Comparison of ENCODE assay signal across 8 cellular contexts in the genomic region with DNA sequence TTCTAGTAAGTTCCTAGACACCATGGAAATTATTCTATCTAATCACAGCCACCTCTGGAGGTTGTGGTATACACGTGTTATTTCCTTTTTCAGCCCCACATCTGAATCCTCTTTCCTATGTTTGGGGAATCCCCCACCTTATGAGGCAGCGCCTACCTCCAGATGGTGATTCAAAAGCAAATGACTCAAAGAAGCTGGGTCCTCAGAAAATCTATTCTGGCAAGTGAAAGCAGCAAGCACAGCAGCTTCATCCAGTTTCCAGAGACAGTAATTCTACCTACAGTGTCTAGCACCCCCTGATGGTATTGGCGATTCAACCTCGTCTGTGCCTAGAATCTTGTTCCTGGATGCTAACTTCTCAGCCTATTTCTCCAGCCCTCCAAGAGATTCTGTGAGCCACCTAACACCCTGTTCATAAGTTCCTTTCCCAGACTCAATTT. TPM values are rescaled to one million over a fixed set of nuclear protein-coding genes. Genes with fewer than 3 reads are reported as not detected.
DNase-seq lines count a peak whose midpoint lies in the region; ATAC-seq and TF ChIP-seq lines count a peak whose summit lies in the region.

No MANE protein-coding gene starts in this region.

- H3K27me3 ChIP-seq in MG63 (no peaks in the 10 kb centered on the region), osteoblast (ENCODE audit: insufficient read depth, low read length) (no peaks in the 10 kb centered on the region)

- POLR2A ChIA-PET in HEK293 (lab: Yijun Ruan, JAX) = no interaction called here

- no peak overlapping the region for H3K4me3 ChIP-seq in HEK293 (ENCODE audit: low read depth, low read length)
- H3K4me3 ChIP-seq in MG63 = no peak overlapping the region
- H3K4me3 ChIP-seq in osteoblast (ENCODE audit: insufficient read depth, low read length) = no peak overlapping the region
- no peak overlapping the region for H3K4me3 ChIP-seq in lower leg skin (ENCODE audit: low read depth, poor library complexity, severe bottlenecking)

- intact Hi-C loops in lower leg skin (cut with DNase I; ENCODE audit: low total_unique reads) = no loop called here

- CTCF ChIA-PET in HEK293 (lab: Yijun Ruan, JAX) = interaction anchor here (0.6 to 1.7 kb wide), 21 partner anchors 8 to 1423 kb away, joined by 3 to 9 read pairs (median 4); no protein-coding TSS in a partner anchor

- H4K20me1 ChIP-seq in osteoblast (ENCODE audit: insufficient read depth, low read length) = no peaks in the 10 kb centered on the region

- no peak for TF ChIP-seq POLR2A in lower leg skin (IDR thresholded peaks at IDR 0.05)

- ATAC-seq in esophagus mucosa = peak; percentile 89

- H3K9me3 ChIP-seq in HEK293 (ENCODE audit: control insufficient read depth, insufficient read depth, low read depth, low read length) (no peaks in the 10 kb centered on the region), MG63 (no peaks in the 10 kb centered on the region), osteoblast (ENCODE audit: low read depth, low read length) (no peaks in the 10 kb centered on the region)

- TF ChIP-seq CTCF in HEK293 (tag by site-specific recombination; IDR thresholded peaks at IDR 0.05) (no peak; the same call in 1 of the 2 replicates), osteoblast (IDR thresholded peaks at IDR 0.05; ENCODE audit: extremely low read depth, low read depth, low read length) (peak; percentile 63), lower leg skin (IDR thresholded peaks at IDR 0.05) (no peak)

- no peaks in the 10 kb centered on the region for H3K4me1 ChIP-seq in HEK293 (ENCODE audit: control insufficient read depth, insufficient read depth, low read length)
- no peaks in the 10 kb centered on the region for H3K4me1 ChIP-seq in osteoblast (ENCODE audit: insufficient read depth, low read length)

- no peaks in the 10 kb centered on the region for H3K79me2 ChIP-seq in osteoblast (ENCODE audit: insufficient read depth, low read length)

- no peak overlapping the region for H2AFZ ChIP-seq in osteoblast (ENCODE audit: low read length)

- DNase-seq in activated gamma-delta T cell treated with Interleukin-2 at 50 U/mL for 16 hours = peak; percentile 24
- no peak for DNase-seq in activated gamma-delta T cell (lab: John Stamatoyannopoulos, UW)
- peak; percentile 59 for DNase-seq in MG63
- DNase-seq in activated CD8-positive, alpha-beta memory T cell treated with anti-CD3 and anti-CD28 coated beads for 1 hour (ENCODE audit: extremely low read depth in 1 of 2, low read depth in 1 of 2) = peak; percentile 3 to 10
- peak; percentile 81 for DNase-seq in osteoblast (ENCODE audit: insufficient read length, low spot score, missing footprints)
- no peak for DNase-seq in lower leg skin (ENCODE audit: low spot score in 2 of 2)

- WGBS in lower leg skin, 2 donors = 17 to 20% methylated on average over 4 of the region's 4 CpGs

- H3K36me3 ChIP-seq in HEK293 (ENCODE audit: control insufficient read depth in 2 of 2, insufficient read depth in 1 of 2, low read length in 2 of 2) (no peaks in the 10 kb centered on the region), MG63 (no peaks in the 10 kb centered on the region), osteoblast (ENCODE audit: insufficient read depth, low read length) (no peaks in the 10 kb centered on the region)

- peak overlapping the region; percentile 26 for H3K4me2 ChIP-seq in osteoblast (ENCODE audit: insufficient read depth, low read length)

- H3K27ac ChIP-seq in HEK293 (ENCODE audit: extremely low read depth, low read depth, low read length) = no peak overlapping the region
- no peak overlapping the region for H3K27ac ChIP-seq in osteoblast (ENCODE audit: low read depth, low read length)

TF ChIP-seq in HEK293, 187 proteins besides CTCF, POLR2A, EP300 and RAD21:
- TF ChIP-seq ZNF654 (tag by site-specific recombination; IDR thresholded peaks at IDR 0.05; ENCODE audit: low read depth) (peak; percentile 54), FEZF1 (tag by site-specific recombination; IDR thresholded peaks at IDR 0.05) (no peak)

RNA-seq across cellular contexts. Expression of gene STRBP, which starts 43.0 kb away (rescaled TPM):
- total RNA-seq in MG63 (2014; rRNA removed; shearing (Covaris generic); ENCODE audit: low replicate concordance) = 8.1 and 8.6 TPM in 2 replicates
- total RNA-seq in esophagus mucosa (31.2 TPM), osteoblast (2.9 TPM in 2 replicates), lower leg skin (10 to 100 TPM in 1 of 4 donors, 1 to 10 TPM in 3; 6.5 to 11.8 (median 8.8) TPM)

Comparison
In these comparisons a context has a peak if more than half of its experiments do, and no peak if none do; other contexts are left out.
1. DNase-seq: peak in activated gamma-delta T cell treated with Interleukin-2 at 50 U/mL for 16 hours (single experiment), MG63 (single experiment), activated CD8-positive, alpha-beta memory T cell treated with anti-CD3 and anti-CD28 coated beads for 1 hour (2 of 2) and osteoblast (single experiment); none in activated gamma-delta T cell (single experiment) and lower leg skin (0 of 2).